ENCODE assay signal across 8 cellular contexts in genomic region chr19:52734893-52735661, GRCh38. TPM values are rescaled to one million over a fixed set of nuclear protein-coding genes. Genes with fewer than 3 reads are reported as not detected.
DNase-seq lines count a peak whose midpoint lies in the region; ATAC-seq and TF ChIP-seq lines count a peak whose summit lies in the region.

ZNF611 (minus strand) TSS chr19:52735044; CDS start chr19:52715894, 19,150 bp downstream.

- H3K9me3 ChIP-seq in heart right ventricle (no peaks in the 10 kb centered on the region), upper lobe of right lung (no peaks in the 10 kb centered on the region)

- 9 to 10% methylated on average over 38 of the region's 38 CpGs for WGBS in heart right ventricle, 2 donors

- intact Hi-C loops in heart right ventricle (cut with DNase I), result loop anchor here in 3 of 10 donors (1.0 to 10.0 kb wide), 3 partner anchors 44 to 208 kb away; partner anchors contain the start of genes ZNF808 (in 1 of the 3) and ZNF83 (in 1 of the 3)
- intact Hi-C loops in posterior vena cava (cut with DNase I), result no loop called here
- intact Hi-C loops in upper lobe of right lung (cut with DNase I), result no loop called here

- peak; percentile 96 for ATAC-seq in HG02840 (IDR thresholded peaks at IDR 0.05; ENCODE audit: low FRiP score, unreplicated experiment)
- ATAC-seq in heart right ventricle, result peak; percentile 98 to 100 (median 99)
- peak; percentile 99 for ATAC-seq in upper lobe of right lung

- H3K4me1 ChIP-seq in heart right ventricle, result peaks cover 0 to 28% (median 13%) of the 10 kb centered on the region in 9 donors
- no peaks in the 10 kb centered on the region for H3K4me1 ChIP-seq in upper lobe of right lung

- H3K4me3 ChIP-seq in GM12875 (ENCODE audit: low read depth, low read length), result peak within 1 kb of the TSS; percentile 64
- H3K4me3 ChIP-seq in heart right ventricle, result peak within 1 kb of the TSS; percentile 64 to 92 (median 81)
- peak within 1 kb of the TSS; percentile 85 for H3K4me3 ChIP-seq in upper lobe of right lung

- H3K27ac ChIP-seq in heart right ventricle (peak within 1 kb of the TSS; percentile 68 to 97 (median 92)), upper lobe of right lung (peak within 1 kb of the TSS; percentile 95)

- H3K27me3 ChIP-seq in heart right ventricle (no peaks in the 10 kb centered on the region), upper lobe of right lung (no peaks in the 10 kb centered on the region)

- peaks cover 0 to 11% (median 0%) of the 10 kb centered on the region in 9 donors for H3K36me3 ChIP-seq in heart right ventricle
- no peaks in the 10 kb centered on the region for H3K36me3 ChIP-seq in upper lobe of right lung

- peak; percentile 49 for TF ChIP-seq CTCF in GM12875 (IDR thresholded peaks at IDR 0.05; ENCODE audit: borderline replicate concordance, insufficient read depth, low read depth, low read length)
- peak; percentile 48 to 86 (median 74) for TF ChIP-seq CTCF in heart right ventricle (IDR thresholded peaks at IDR 0.05)
- peak; percentile 57 for TF ChIP-seq CTCF in upper lobe of right lung (IDR thresholded peaks at IDR 0.05)

- DNase-seq in NCI-H146 (lab: John Stamatoyannopoulos, UW) (peak; percentile 98), T-helper 1 cell (peak; percentile 95 to 99 (median 97)), amniotic epithelial cell (ENCODE audit: low read depth) (peak; percentile 90), heart right ventricle (peak; percentile 98 to 99), posterior vena cava (ENCODE audit: low spot score) (peak; percentile 99), upper lobe of right lung (peak; percentile 99)

RNA-seq across cellular contexts. Expression of gene ZNF611, which starts in this region (rescaled TPM):
- total RNA-seq in heart right ventricle, result 1 to 10 TPM; 7.0 to 9.8 (median 7.7) TPM
- 1 to 10 TPM; 2.3 to 5.8 TPM for polyA plus RNA-seq in heart right ventricle
- 10 to 100 TPM; 15.0 to 17.1 TPM for total RNA-seq in posterior vena cava
- total RNA-seq in upper lobe of right lung, result 23.2 TPM

Comparison
In these comparisons a context has a peak if more than half of its experiments do, and no peak if none do; other contexts are left out.
1. Peak in every context shown above with its lines: DNase-seq, ATAC-seq, H3K4me3 ChIP-seq and H3K27ac ChIP-seq.